ENCODE assay signal across 1 cellular context in the genomic region with DNA sequence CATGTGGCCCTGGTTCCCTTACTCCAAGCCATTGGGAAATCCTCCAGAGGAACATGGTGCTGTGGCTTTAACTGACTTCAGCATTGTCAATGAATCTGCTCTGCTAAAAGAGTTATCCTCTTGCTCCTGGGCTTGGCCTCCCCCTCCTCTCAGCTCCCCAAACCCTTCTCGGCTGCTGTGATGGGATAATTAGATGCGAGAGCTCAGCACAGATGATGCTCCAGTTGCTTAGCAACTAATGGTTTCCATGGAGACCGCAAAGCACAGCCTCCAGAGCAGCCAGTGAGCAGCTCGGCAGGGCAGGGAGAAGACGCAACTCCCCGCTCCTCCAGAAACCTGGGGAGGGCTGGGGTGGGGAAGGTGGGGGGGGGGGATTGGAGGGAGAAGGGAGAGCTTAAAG.
TF ChIP-seq lines count a peak whose summit lies in the region.

No MANE protein-coding gene starts in this region.

TF ChIP-seq in H1, 55 proteins besides CTCF, POLR2A, EP300 and RAD21:
- no peak for TF ChIP-seq TBP (IDR thresholded peaks at IDR 0.05; ENCODE audit: low read depth, low read length)
- TF ChIP-seq KDM1A (IDR thresholded peaks at IDR 0.05; ENCODE audit: borderline replicate concordance, low read length) = peak; percentile 45; the same call in 1 of the 2 replicates
- TF ChIP-seq SUZ12 (IDR thresholded peaks at IDR 0.05; ENCODE audit: low read length) = no peak
- 0 out of 4 replicates have a peak, but pooled peaks of 1 of the 2 experiments have one; percentile 38 for TF ChIP-seq SIN3A (conservative IDR thresholded peaks at IDR 0.05 in 1 of 2, IDR thresholded peaks at IDR 0.05 in 1 of 2; ENCODE audit: low read depth in 1 of 2, low read length in 2 of 2)
TF ChIP-seq in H1: peak in this region for 2.
